Comparison of ENCODE assay signal across 13 cellular contexts in genomic region chr1:14910947-14911721, GRCh38.
DNase-seq lines count a peak whose midpoint lies in the region; ATAC-seq and TF ChIP-seq lines count a peak whose summit lies in the region.
"Had no signal": no experiment of that assay in that cellular context is flagged by ENCODE, and none has a peak within 500 bp of the region (broad histone marks: within the 10 kb centered on the region; RNA-seq: fewer than 3 reads in every experiment).

No MANE protein-coding gene starts in this region.

- H3K4me3 ChIP-seq in RWPE2 (ENCODE audit: severe bottlenecking) = no peak overlapping the region

- DNase-seq in EL (peak; percentile 38), RWPE2 (ENCODE audit: low spot score) (peak; percentile 82), fibroblast of gingiva (ENCODE audit: low read depth) (peak; percentile 79), renal cortical epithelial cell (ENCODE audit: low read depth) (peak; percentile 50), AML-193 (lab: John Stamatoyannopoulos, UW) (no peak)
- DNase-seq in activated naive CD4-positive, alpha-beta T cell treated with anti-CD3 and anti-CD28 coated beads, Interleukin-2, amount 50 U/mL, for 72 hours (ENCODE audit: low spot score in 2 of 2) = no peak
- DNase-seq: activated naive CD4-positive, alpha-beta T cell treated with anti-CD3 and anti-CD28 coated beads, Interleukin-2, amount 50 U/mL, for 16 hours; DMS 273 treated with DMSO at 0.1 percent for 48 hours had no signal

- H3K9me3 Mint-ChIP-seq in activated naive CD4-positive, alpha-beta T cell treated with anti-CD3 and anti-CD28 coated beads, Interleukin-2, amount 50 U/mL, for 72 hours = no peaks in the 10 kb centered on the region
- H3K9me3 Mint-ChIP-seq: central memory CD8-positive, alpha-beta T cell; memory B cell had no signal

- peak overlapping the region; percentile 69 for H3K27ac ChIP-seq in RWPE2 (ENCODE audit: poor library complexity, severe bottlenecking)
- H3K27ac ChIP-seq: neutrophil had no signal

- H3K27ac Mint-ChIP-seq in activated naive CD4-positive, alpha-beta T cell treated with anti-CD3 and anti-CD28 coated beads, Interleukin-2, amount 50 U/mL, for 72 hours = no peak overlapping the region
- H3K27ac Mint-ChIP-seq: memory B cell had no signal

- peaks cover 36% of the 10 kb centered on the region for H3K4me1 ChIP-seq in RWPE2 (ENCODE audit: insufficient read depth, poor library complexity, severe bottlenecking)

- TF ChIP-seq CTCF in RWPE2 (IDR thresholded peaks at IDR 0.05; ENCODE audit: poor library complexity, severe bottlenecking) = no peak

- H3K36me3 Mint-ChIP-seq in activated naive CD4-positive, alpha-beta T cell treated with anti-CD3 and anti-CD28 coated beads, Interleukin-2, amount 50 U/mL, for 72 hours = no peaks in the 10 kb centered on the region
- H3K36me3 Mint-ChIP-seq: memory B cell had no signal

- no peaks in the 10 kb centered on the region for H3K9me3 ChIP-seq in RWPE2 (ENCODE audit: severe bottlenecking)
- H3K9me3 ChIP-seq: neutrophil had no signal

- no peaks in the 10 kb centered on the region for H3K36me3 ChIP-seq in RWPE2 (ENCODE audit: low read depth)
- H3K36me3 ChIP-seq: neutrophil had no signal

- no peaks in the 10 kb centered on the region for H3K27me3 ChIP-seq in RWPE2 (ENCODE audit: insufficient read depth, poor library complexity, severe bottlenecking)
- H3K27me3 ChIP-seq: neutrophil had no signal

- ATAC-seq in RWPE2 (ENCODE audit: low read depth) = peak; percentile 78
- no peak for ATAC-seq in HG02759 (IDR thresholded peaks at IDR 0.05; ENCODE audit: unreplicated experiment)
- no peak for ATAC-seq in HG02870 (IDR thresholded peaks at IDR 0.05; ENCODE audit: unreplicated experiment)
- no peak for ATAC-seq in activated naive CD4-positive, alpha-beta T cell treated with anti-CD3 and anti-CD28 coated beads, Interleukin-2, amount 50 U/mL, for 72 hours

Comparison
In these comparisons a context has a peak if more than half of its experiments do, and no peak if none do; other contexts are left out.
1. DNase-seq: peak in EL (single experiment), RWPE2 (single experiment), fibroblast of gingiva (single experiment) and renal cortical epithelial cell (single experiment); none in AML-193 (0 of 2) and activated naive CD4-positive, alpha-beta T cell treated with anti-CD3 and anti-CD28 coated beads, Interleukin-2, amount 50 U/mL, for 72 hours (0 of 2).